26 cellular contexts compared by ENCODE assay signal in the genomic region with DNA sequence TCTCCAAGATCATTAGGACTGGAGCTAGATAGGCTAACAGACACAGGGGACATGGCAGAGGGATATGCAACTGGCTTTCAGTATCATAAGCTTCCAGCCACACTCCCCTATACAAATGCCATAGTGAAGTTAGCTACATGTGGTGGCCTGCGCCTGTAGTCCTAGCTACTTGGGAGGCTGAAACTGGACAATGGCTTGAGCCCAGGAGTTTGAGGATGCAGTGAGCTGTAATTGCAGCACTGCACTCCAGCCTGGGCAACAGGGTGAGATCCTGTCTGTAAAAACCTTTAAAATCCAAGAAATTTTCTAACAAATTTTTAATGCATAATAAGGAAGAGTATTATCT.
"Had no signal": no experiment of that assay in that cellular context is flagged by ENCODE, and none has a peak within 500 bp of the region (broad histone marks: within the 10 kb centered on the region; RNA-seq: fewer than 3 reads in every experiment).

No MANE protein-coding gene starts in this region.

- H3K4me3 ChIP-seq: hepatocyte, left lung, ovary, psoas muscle, right atrium auricular region, tibial nerve, uterus had no signal

- H3K4me2 ChIP-seq: hepatocyte had no signal

- H3K4me3 Mint-ChIP-seq: activated T-cell treated with anti-CD3 and anti-CD28 coated beads, Interleukin-2, amount 50 U/mL, for 24 hours; activated T-helper 17 cell treated with anti-CD3 and anti-CD28 coated beads, Interleukin-2, amount 50 U/mL, for 72 hours; immature natural killer cell; mesothelial cell of epicardium; T-cell; T-helper 2 cell treated with Interferon-gamma antibody and Interleukin-4, amounts not matched to agents 5 μg/mL and 100 μg/mL, for 36 hours had no signal

- H3K4me1 ChIP-seq: left lung, uterus had no signal

- H3K27me3 ChIP-seq: hepatocyte, left lung, neutrophil, ovary, right atrium auricular region, tibial nerve, uterus had no signal

- H3K36me3 ChIP-seq: left lung, neutrophil, ovary, right atrium auricular region, uterus, WERI-Rb-1 had no signal

- H2AFZ ChIP-seq: hepatocyte had no signal

- H3K27ac Mint-ChIP-seq: activated naive CD4-positive, alpha-beta T cell treated with anti-CD3 and anti-CD28 coated beads, Interleukin-2, amount 50 U/mL, for 72 hours; activated T-cell treated with anti-CD3 and anti-CD28 coated beads, Interleukin-2, amount 50 U/mL, for 24 hours; activated T-helper 17 cell treated with anti-CD3 and anti-CD28 coated beads, Interleukin-2, amount 50 U/mL, for 72 hours; T-helper 2 cell treated with Interferon-gamma antibody and Interleukin-4, amounts not matched to agents 5 μg/mL and 100 μg/mL, for 36 hours had no signal

- H3K27me3 Mint-ChIP-seq: activated T-cell treated with anti-CD3 and anti-CD28 coated beads, Interleukin-2, amount 50 U/mL, for 24 hours; activated T-helper 17 cell treated with anti-CD3 and anti-CD28 coated beads, Interleukin-2, amount 50 U/mL, for 72 hours; naive thymus-derived CD8-positive, alpha-beta T cell; T-cell had no signal

- H3K9me3 ChIP-seq: left lung, neutrophil, ovary, psoas muscle, right atrium auricular region, tibial nerve, uterus had no signal

- DNase-seq: activated CD4-positive, alpha-beta T cell treated with anti-CD3 and anti-CD28 coated beads for 1 hour; activated CD4-positive, alpha-beta T cell treated with anti-CD3 and anti-CD28 coated beads, Interleukin-2, amount 50 U/mL, for 1 hour; activated CD8-positive, alpha-beta memory T cell treated with anti-CD3 and anti-CD28 coated beads, Interleukin-2, amount 50 U/mL, for 4 hours; activated T-cell treated with anti-CD3 and anti-CD28 coated beads, Interleukin-2, amount 50 U/mL, for 24 hours; dermis blood vessel endothelial cell; effector CD8-positive, alpha-beta T cell; glutamatergic neuron; immature natural killer cell; left lung; naive thymus-derived CD8-positive, alpha-beta T cell; ovary; psoas muscle; stimulated activated CD4-positive, alpha-beta T cell treated with anti-CD3 and anti-CD28 coated beads, Interleukin-4, amount 100 ng/mL, for 24 hours; stimulated activated naive CD4-positive, alpha-beta T cell treated with Interleukin-2 at 50 U/mL for 16 hours; T-cell; uterus; WERI-Rb-1 had no signal

- ATAC-seq: activated naive CD4-positive, alpha-beta T cell treated with anti-CD3 and anti-CD28 coated beads, Interleukin-2, amount 50 U/mL, for 72 hours; activated T-helper 17 cell treated with anti-CD3 and anti-CD28 coated beads, Interleukin-2, amount 50 U/mL, for 72 hours; esophagus mucosa; left lung; naive thymus-derived CD8-positive, alpha-beta T cell; T-cell had no signal

- H3K27ac ChIP-seq: hepatocyte, left lung, neutrophil, ovary, psoas muscle, right atrium auricular region, tibial nerve, uterus, WERI-Rb-1 had no signal

- H3K36me3 Mint-ChIP-seq: activated naive CD4-positive, alpha-beta T cell treated with anti-CD3 and anti-CD28 coated beads, Interleukin-2, amount 50 U/mL, for 72 hours had no signal

- H3K9me3 Mint-ChIP-seq: activated naive CD4-positive, alpha-beta T cell treated with anti-CD3 and anti-CD28 coated beads, Interleukin-2, amount 50 U/mL, for 72 hours; activated T-cell treated with anti-CD3 and anti-CD28 coated beads, Interleukin-2, amount 50 U/mL, for 24 hours; activated T-helper 17 cell treated with anti-CD3 and anti-CD28 coated beads, Interleukin-2, amount 50 U/mL, for 72 hours; immature natural killer cell; mesothelial cell of epicardium; naive thymus-derived CD8-positive, alpha-beta T cell; T-cell; T-helper 2 cell treated with Interferon-gamma antibody and Interleukin-4, amounts not matched to agents 5 μg/mL and 100 μg/mL, for 36 hours had no signal
